ENCODE assay signal across 18 cellular contexts in genomic region chr3:102238362-102238761, GRCh38.
DNase-seq lines count a peak whose midpoint lies in the region; ATAC-seq and TF ChIP-seq lines count a peak whose summit lies in the region.
"Had no signal": no experiment of that assay in that cellular context is flagged by ENCODE, and none has a peak within 500 bp of the region (broad histone marks: within the 10 kb centered on the region; RNA-seq: fewer than 3 reads in every experiment).

No MANE protein-coding gene starts in this region.

- H4K91ac ChIP-seq in mesenchymal stem cell (ENCODE audit: low read length) = no peak overlapping the region

- CTCF ChIA-PET in PC-9 (lab: Charles Lee) = interaction anchor here (0.9 to 2.1 kb wide), 2 partner anchors 9 to 298 kb away, joined by 3 to 6 read pairs; no protein-coding TSS in a partner anchor

- H3K4me1 ChIP-seq in PC-9 (replicated peaks; ENCODE audit: insufficient read depth) = peaks cover 11% of the 10 kb centered on the region
- peaks cover 6% of the 10 kb centered on the region for H3K4me1 ChIP-seq in foreskin keratinocyte
- H3K4me1 ChIP-seq in mesenchymal stem cell (ENCODE audit: control insufficient read depth, insufficient read depth, low read depth, low read length) = no peaks in the 10 kb centered on the region

- no peaks in the 10 kb centered on the region for H4K20me1 ChIP-seq in PC-9 (ENCODE audit: insufficient read depth)

- H2BK5ac ChIP-seq in mesenchymal stem cell (ENCODE audit: low read depth, low read length, poor library complexity, severe bottlenecking) = no peak overlapping the region

- H3K4me3 ChIP-seq in PC-9 (no peak overlapping the region), mesenchymal stem cell (ENCODE audit: insufficient read depth in 1 of 2, low read depth in 1 of 2, low read length in 2 of 2) (no peak overlapping the region)
- H3K4me3 ChIP-seq: A549 had no signal

- no peaks in the 10 kb centered on the region for H3K9me3 Mint-ChIP-seq in stimulated activated effector memory CD8-positive, alpha-beta T cell treated with anti-CD3 and anti-CD28 coated beads, Interleukin-12 subunit alpha, Interleukin-12 subunit beta, amount 100 ng/mL, for 72 hours
- no peaks in the 10 kb centered on the region for H3K9me3 Mint-ChIP-seq in natural killer cell
- H3K9me3 Mint-ChIP-seq: activated CD8-positive, alpha-beta T cell treated with anti-CD3 and anti-CD28 coated beads for 36 hours; activated T-helper 2 cell treated with anti-CD3 and anti-CD28 coated beads, Interferon-gamma antibody, Interleukin-2, Interleukin-4, amounts not matched to agents 10 μg/mL and 5 μg/mL and 100 μg/mL, durations not matched to agents 14 hours and 24 hours and 36 hours; CD4-positive, CD25-positive, alpha-beta regulatory T cell; stimulated activated memory B cell treated with anti-CD40 and anti-IgM and Interleukin-4, amounts not matched to agents 10 μg/mL and 1 μg/mL and 100 μg/mL, for 72 hours had no signal

- no peak overlapping the region for H3K4me3 Mint-ChIP-seq in stimulated activated effector memory CD8-positive, alpha-beta T cell treated with anti-CD3 and anti-CD28 coated beads, Interleukin-12 subunit alpha, Interleukin-12 subunit beta, amount 100 ng/mL, for 72 hours
- no peak overlapping the region for H3K4me3 Mint-ChIP-seq in natural killer cell
- H3K4me3 Mint-ChIP-seq: activated CD8-positive, alpha-beta T cell treated with anti-CD3 and anti-CD28 coated beads for 36 hours; CD4-positive, CD25-positive, alpha-beta regulatory T cell; stimulated activated memory B cell treated with anti-CD40 and anti-IgM and Interleukin-4, amounts not matched to agents 10 μg/mL and 1 μg/mL and 100 μg/mL, for 72 hours had no signal

- POLR2A ChIA-PET in PC-9 (lab: Charles Lee; ENCODE audit: unreplicated experiment) = no interaction called here

- no peak overlapping the region for H3K27ac Mint-ChIP-seq in stimulated activated effector memory CD8-positive, alpha-beta T cell treated with anti-CD3 and anti-CD28 coated beads, Interleukin-12 subunit alpha, Interleukin-12 subunit beta, amount 100 ng/mL, for 72 hours
- H3K27ac Mint-ChIP-seq in natural killer cell = no peak overlapping the region
- H3K27ac Mint-ChIP-seq: activated CD8-positive, alpha-beta T cell treated with anti-CD3 and anti-CD28 coated beads for 36 hours; activated T-helper 2 cell treated with anti-CD3 and anti-CD28 coated beads, Interferon-gamma antibody, Interleukin-2, Interleukin-4, amounts not matched to agents 10 μg/mL and 5 μg/mL and 100 μg/mL, durations not matched to agents 14 hours and 24 hours and 36 hours; CD4-positive, CD25-positive, alpha-beta regulatory T cell; stimulated activated memory B cell treated with anti-CD40 and anti-IgM and Interleukin-4, amounts not matched to agents 10 μg/mL and 1 μg/mL and 100 μg/mL, for 72 hours had no signal

- H2AK5ac ChIP-seq in mesenchymal stem cell (ENCODE audit: low read length, severe bottlenecking) = no peak overlapping the region

- no peak overlapping the region for H3K23ac ChIP-seq in mesenchymal stem cell (ENCODE audit: low read length in 2 of 2)

- no peak overlapping the region for H3K18ac ChIP-seq in mesenchymal stem cell (ENCODE audit: low read depth in 1 of 2, low read length in 2 of 2)

- no TSS peak for BruUV-seq in PC-9 (replicated peaks; lab: Mats Ljungman, UMichigan)

- H2BK12ac ChIP-seq in mesenchymal stem cell (ENCODE audit: low read length in 2 of 2) = no peak overlapping the region

- peak overlapping the region; percentile 1; the same call in 1 of the 2 replicates for H2AFZ ChIP-seq in PC-9
- H2AFZ ChIP-seq in mesenchymal stem cell (ENCODE audit: low read depth, low read length) = no peak overlapping the region

- H3K36me3 ChIP-seq in PC-9 (ENCODE audit: low read depth) = no peaks in the 10 kb centered on the region
- no peaks in the 10 kb centered on the region for H3K36me3 ChIP-seq in mesenchymal stem cell (ENCODE audit: control insufficient read depth in 1 of 2, insufficient read depth in 2 of 2, low read depth in 1 of 2, low read length in 2 of 2)

- no peaks in the 10 kb centered on the region for H3K4me1 Mint-ChIP-seq in stimulated activated effector memory CD8-positive, alpha-beta T cell treated with anti-CD3 and anti-CD28 coated beads, Interleukin-12 subunit alpha, Interleukin-12 subunit beta, amount 100 ng/mL, for 72 hours
- no peaks in the 10 kb centered on the region for H3K4me1 Mint-ChIP-seq in natural killer cell

- TF ChIP-seq CTCF in PC-9 (conservative IDR thresholded peaks at IDR 0.05) (no peak), foreskin keratinocyte (conservative IDR thresholded peaks at IDR 0.05) (no peak), natural killer cell (IDR thresholded peaks at IDR 0.05) (no peak)

- no peaks in the 10 kb centered on the region for H3K79me2 ChIP-seq in PC-9 (ENCODE audit: low read depth)

- intact Hi-C loops in PC-9 (cut with micrococcal nuclease; ENCODE audit: unreplicated experiment) = loop anchor here (5.0 kb wide), 1 partner anchor 59 kb away; no protein-coding TSS in a partner anchor
- intact Hi-C loops in natural killer cell (cut with micrococcal nuclease) = no loop called here

- no peak overlapping the region for H3K4ac ChIP-seq in mesenchymal stem cell (ENCODE audit: low read depth in 1 of 2, low read length in 2 of 2)

- no peaks in the 10 kb centered on the region for H3K79me1 ChIP-seq in mesenchymal stem cell (replicated peaks; ENCODE audit: low read length, poor library complexity, severe bottlenecking)

- H3K36me3 Mint-ChIP-seq in stimulated activated effector memory CD8-positive, alpha-beta T cell treated with anti-CD3 and anti-CD28 coated beads, Interleukin-12 subunit alpha, Interleukin-12 subunit beta, amount 100 ng/mL, for 72 hours = no peaks in the 10 kb centered on the region
- H3K36me3 Mint-ChIP-seq in natural killer cell = no peaks in the 10 kb centered on the region
- H3K36me3 Mint-ChIP-seq: CD4-positive, CD25-positive, alpha-beta regulatory T cell; stimulated activated memory B cell treated with anti-CD40 and anti-IgM and Interleukin-4, amounts not matched to agents 10 μg/mL and 1 μg/mL and 100 μg/mL, for 72 hours had no signal

- H3K27me3 Mint-ChIP-seq in natural killer cell (ENCODE audit: low read depth in 2 of 2) = peaks cover 0 to 14% of the 10 kb centered on the region in 2 donors

- H3K9me3 ChIP-seq in PC-9 (ENCODE audit: insufficient read depth, low read depth) (no peaks in the 10 kb centered on the region; the same call in 1 of the 2 replicates), mesenchymal stem cell (ENCODE audit: control insufficient read depth, low read length) (no peaks in the 10 kb centered on the region)
- H3K9me3 ChIP-seq: A549 had no signal

- H3K14ac ChIP-seq in mesenchymal stem cell (ENCODE audit: low read length in 2 of 2) = no peak overlapping the region

- peak overlapping the region; percentile 6; the same call in 1 of the 2 replicates for H3K27ac ChIP-seq in PC-9
- no peak overlapping the region for H3K27ac ChIP-seq in foreskin keratinocyte
- no peak overlapping the region for H3K27ac ChIP-seq in mesenchymal stem cell (ENCODE audit: low read length, poor library complexity, severe bottlenecking)
- H3K27ac ChIP-seq: A549 had no signal

- H3K9ac ChIP-seq in mesenchymal stem cell (ENCODE audit: low read length) = no peak overlapping the region

- ATAC-seq in foreskin keratinocyte (peak; percentile 93), natural killer cell (no peak)
- ATAC-seq in stimulated activated effector memory CD8-positive, alpha-beta T cell treated with anti-CD3 and anti-CD28 coated beads, Interleukin-12 subunit alpha, Interleukin-12 subunit beta, amount 100 ng/mL, for 72 hours = peak; percentile 51
- ATAC-seq: activated CD8-positive, alpha-beta T cell treated with anti-CD3 and anti-CD28 coated beads for 36 hours; left cardiac atrium; stimulated activated memory B cell treated with anti-CD40 and anti-IgM and Interleukin-4, amounts not matched to agents 10 μg/mL and 1 μg/mL and 100 μg/mL, for 72 hours had no signal

- no peak overlapping the region for H2BK15ac ChIP-seq in mesenchymal stem cell (ENCODE audit: low read depth, poor library complexity, severe bottlenecking)

- H3K4me2 ChIP-seq in PC-9 = no peak overlapping the region; the same call in 1 of the 2 replicates
- H3K4me2 ChIP-seq in mesenchymal stem cell (ENCODE audit: low read length, poor library complexity, severe bottlenecking) = no peak overlapping the region
- H3K4me2 ChIP-seq: A549 had no signal

- no peaks in the 10 kb centered on the region; the same call in 1 of the 2 replicates for H3K9me2 ChIP-seq in PC-9 (ENCODE audit: insufficient read depth)

- H4K8ac ChIP-seq in mesenchymal stem cell (ENCODE audit: low read length) = no peak overlapping the region

- no peaks in the 10 kb centered on the region for H3F3A ChIP-seq in PC-9 (ENCODE audit: insufficient read depth, low read depth)

- H3K27me3 ChIP-seq in PC-9 (ENCODE audit: insufficient read depth, low read depth) (no peaks in the 10 kb centered on the region), foreskin keratinocyte (no peaks in the 10 kb centered on the region), mesenchymal stem cell (ENCODE audit: control insufficient read depth in 1 of 2, insufficient read depth in 1 of 2, low read length in 2 of 2) (peaks cover 0 to 11% of the 10 kb centered on the region in 2 experiments)

- DNase-seq in NCI-H510A treated with DMSO at 0.1 percent for 48 hours (lab: John Stamatoyannopoulos, UW) (peak; percentile 24), NCI-H510A (lab: John Stamatoyannopoulos, UW) (no peak), PC-9 (no peak), foreskin keratinocyte (peak in 1 of 2 donors; percentile 80), mesenchymal stem cell (no peak), natural killer cell (no peak)
- DNase-seq in stimulated activated effector memory CD8-positive, alpha-beta T cell treated with anti-CD3 and anti-CD28 coated beads, Interleukin-12 subunit alpha, Interleukin-12 subunit beta, amount 100 ng/mL, for 72 hours (ENCODE audit: low spot score in 2 of 2) = no peak
- DNase-seq in central memory CD4-positive, alpha-beta T cell = no peak
- DNase-seq: activated CD8-positive, alpha-beta T cell treated with anti-CD3 and anti-CD28 coated beads for 36 hours; amniotic stem cell; CD4-positive, CD25-positive, alpha-beta regulatory T cell; cerebellar nuclear complex; GOT3; left cardiac atrium; trophoblast cell had no signal

- H2BK120ac ChIP-seq in mesenchymal stem cell (ENCODE audit: low read depth, low read length) = no peak overlapping the region

Comparison
In these comparisons a context has a peak if more than half of its experiments do, and no peak if none do; other contexts are left out.
1. ATAC-seq: peak in foreskin keratinocyte (single experiment) and stimulated activated effector memory CD8-positive, alpha-beta T cell treated with anti-CD3 and anti-CD28 coated beads, Interleukin-12 subunit alpha, Interleukin-12 subunit beta, amount 100 ng/mL, for 72 hours (single experiment); none in natural killer cell (0 of 3).